In genomic region chr4:83484500-83485431, GRCh38 we compare ENCODE assay signal across 8 cellular contexts. TPM values are rescaled to one million over a fixed set of nuclear protein-coding genes. Genes with fewer than 3 reads are reported as not detected.
DNase-seq lines count a peak whose midpoint lies in the region; ATAC-seq lines count a peak whose summit lies in the region.

TSS of gene ABRAXAS1 (minus strand) at chr4:83485100. CDS start at chr4:83485072, 28 bp downstream.

- no peak within 1 kb of the TSS for H2BK15ac ChIP-seq in mesenchymal stem cell (ENCODE audit: low read depth, poor library complexity, severe bottlenecking)

- H3K4me1 Mint-ChIP-seq in effector memory CD8-positive, alpha-beta T cell (ENCODE audit: low read depth in 2 of 2): peaks cover 12 to 18% of the 10 kb centered on the region in 2 donors

- H3K23ac ChIP-seq in mesenchymal stem cell (ENCODE audit: low read length in 2 of 2): peak within 1 kb of the TSS; percentile 22 to 96

- no peak within 1 kb of the TSS for H2AK5ac ChIP-seq in mesenchymal stem cell (ENCODE audit: low read length, severe bottlenecking)

- peak within 1 kb of the TSS in 1 of 2 experiments; percentile 90 for H2BK12ac ChIP-seq in mesenchymal stem cell (ENCODE audit: low read length in 2 of 2)

- peak within 1 kb of the TSS; percentile 66 for H2BK120ac ChIP-seq in mesenchymal stem cell (ENCODE audit: low read depth, low read length)

- peak within 1 kb of the TSS; percentile 11 for H2AFZ ChIP-seq in mesenchymal stem cell (ENCODE audit: low read depth, low read length)

- H3K9me3 ChIP-seq in mesenchymal stem cell (ENCODE audit: control insufficient read depth, low read length): no peaks in the 10 kb centered on the region

- H3K14ac ChIP-seq in mesenchymal stem cell (ENCODE audit: low read length in 2 of 2): peak within 1 kb of the TSS in 1 of 2 experiments; percentile 8

- H3K36me3 Mint-ChIP-seq in effector memory CD8-positive, alpha-beta T cell (ENCODE audit: insufficient read depth): peaks cover 11% of the 10 kb centered on the region

- peak within 1 kb of the TSS; percentile 9 for H4K91ac ChIP-seq in mesenchymal stem cell (ENCODE audit: low read length)

- H3K9ac ChIP-seq in mesenchymal stem cell (ENCODE audit: low read length): peak within 1 kb of the TSS; percentile 86

- H4K8ac ChIP-seq in mesenchymal stem cell (ENCODE audit: low read length): peak within 1 kb of the TSS; percentile 82

- no peaks in the 10 kb centered on the region for H3K4me1 ChIP-seq in mesenchymal stem cell (ENCODE audit: control insufficient read depth, insufficient read depth, low read depth, low read length)

- peak within 1 kb of the TSS; percentile 97 to 100 for H3K4me3 Mint-ChIP-seq in effector memory CD8-positive, alpha-beta T cell

- peak; percentile 97 for ATAC-seq in GM21360 (IDR thresholded peaks at IDR 0.05; ENCODE audit: unreplicated experiment)
- peak; percentile 89 for ATAC-seq in effector memory CD8-positive, alpha-beta T cell (replicated peaks)

- peaks cover 4 to 24% of the 10 kb centered on the region in 2 experiments for H3K36me3 ChIP-seq in mesenchymal stem cell (ENCODE audit: control insufficient read depth in 1 of 2, insufficient read depth in 2 of 2, low read depth in 1 of 2, low read length in 2 of 2)

- no peak within 1 kb of the TSS for H2BK5ac ChIP-seq in mesenchymal stem cell (ENCODE audit: low read depth, low read length, poor library complexity, severe bottlenecking)

- peak within 1 kb of the TSS; percentile 34 to 81 for H3K18ac ChIP-seq in mesenchymal stem cell (ENCODE audit: low read depth in 1 of 2, low read length in 2 of 2)

- no peaks in the 10 kb centered on the region for H3K27me3 Mint-ChIP-seq in effector memory CD8-positive, alpha-beta T cell

- H3K27ac ChIP-seq in mesenchymal stem cell (ENCODE audit: low read length, poor library complexity, severe bottlenecking): peak within 1 kb of the TSS; percentile 74

- H3K4me2 ChIP-seq in mesenchymal stem cell (ENCODE audit: low read length, poor library complexity, severe bottlenecking): peak within 1 kb of the TSS; percentile 77

- no peaks in the 10 kb centered on the region for H3K27me3 ChIP-seq in mesenchymal stem cell (ENCODE audit: control insufficient read depth in 1 of 2, insufficient read depth in 1 of 2, low read length in 2 of 2)

- peak within 1 kb of the TSS; percentile 75 to 84 for H3K4me3 ChIP-seq in mesenchymal stem cell (ENCODE audit: insufficient read depth in 1 of 2, low read depth in 1 of 2, low read length in 2 of 2)

- under 1% methylated on average over 69 of the region's 93 CpGs for WGBS in mesenchymal stem cell

- H3K9me3 Mint-ChIP-seq in effector memory CD8-positive, alpha-beta T cell: no peaks in the 10 kb centered on the region

- H3K27ac Mint-ChIP-seq in effector memory CD8-positive, alpha-beta T cell: peak within 1 kb of the TSS; percentile 93 to 99

- peaks cover 14% of the 10 kb centered on the region for H3K79me1 ChIP-seq in mesenchymal stem cell (replicated peaks; ENCODE audit: low read length, poor library complexity, severe bottlenecking)

- peak within 1 kb of the TSS in 1 of 2 experiments; percentile 62 for H3K4ac ChIP-seq in mesenchymal stem cell (ENCODE audit: low read depth in 1 of 2, low read length in 2 of 2)

- DNase-seq in COLO668 (lab: John Stamatoyannopoulos, UW; ENCODE audit: unreplicated experiment): peak; percentile 97
- peak; percentile 86 for DNase-seq in HT-29 (ENCODE audit: low spot score)
- DNase-seq in NK-92 treated with Interleukin-12 subunit alpha and Interleukin-12 subunit beta, amount 100 ng/mL, for 24 hours (lab: John Stamatoyannopoulos, UW): peak; percentile 82
- peak; percentile 85 for DNase-seq in activated CD8-positive, alpha-beta memory T cell treated with anti-CD3 and anti-CD28 coated beads for 4 hours (ENCODE audit: low read depth in 2 of 2)
- DNase-seq in effector memory CD8-positive, alpha-beta T cell: peak; percentile 91 to 93 (median 93)
- DNase-seq in mesenchymal stem cell: peak; percentile 93
- DNase-seq in stimulated activated CD8-positive, alpha-beta memory T cell treated with anti-CD3 and anti-CD28 coated beads, Interleukin-12 subunit alpha, Interleukin-12 subunit beta, amount 100 ng/mL, for 24 hours (ENCODE audit: extremely low read depth): peak; percentile 89

RNA-seq across cellular contexts. Expression of gene ABRAXAS1, which starts in this region (rescaled TPM):
- total RNA-seq in HT-29 (2014; rRNA removed; shearing (Covaris generic)): 2.4 and 3.7 TPM in 2 replicates
- 17.5 TPM for polyA plus RNA-seq in mesenchymal stem cell (2013, experiment 1 of 2)
- polyA plus RNA-seq in mesenchymal stem cell (2013, experiment 2 of 2): 19.0 TPM

Comparison
In these comparisons a context has a peak if more than half of its experiments do, and no peak if none do; other contexts are left out.
1. Peak in every context shown above with its lines: DNase-seq, ATAC-seq, H3K4me3 ChIP-seq and H3K27ac ChIP-seq.